1 cellular context compared by ENCODE assay signal in the genomic region with DNA sequence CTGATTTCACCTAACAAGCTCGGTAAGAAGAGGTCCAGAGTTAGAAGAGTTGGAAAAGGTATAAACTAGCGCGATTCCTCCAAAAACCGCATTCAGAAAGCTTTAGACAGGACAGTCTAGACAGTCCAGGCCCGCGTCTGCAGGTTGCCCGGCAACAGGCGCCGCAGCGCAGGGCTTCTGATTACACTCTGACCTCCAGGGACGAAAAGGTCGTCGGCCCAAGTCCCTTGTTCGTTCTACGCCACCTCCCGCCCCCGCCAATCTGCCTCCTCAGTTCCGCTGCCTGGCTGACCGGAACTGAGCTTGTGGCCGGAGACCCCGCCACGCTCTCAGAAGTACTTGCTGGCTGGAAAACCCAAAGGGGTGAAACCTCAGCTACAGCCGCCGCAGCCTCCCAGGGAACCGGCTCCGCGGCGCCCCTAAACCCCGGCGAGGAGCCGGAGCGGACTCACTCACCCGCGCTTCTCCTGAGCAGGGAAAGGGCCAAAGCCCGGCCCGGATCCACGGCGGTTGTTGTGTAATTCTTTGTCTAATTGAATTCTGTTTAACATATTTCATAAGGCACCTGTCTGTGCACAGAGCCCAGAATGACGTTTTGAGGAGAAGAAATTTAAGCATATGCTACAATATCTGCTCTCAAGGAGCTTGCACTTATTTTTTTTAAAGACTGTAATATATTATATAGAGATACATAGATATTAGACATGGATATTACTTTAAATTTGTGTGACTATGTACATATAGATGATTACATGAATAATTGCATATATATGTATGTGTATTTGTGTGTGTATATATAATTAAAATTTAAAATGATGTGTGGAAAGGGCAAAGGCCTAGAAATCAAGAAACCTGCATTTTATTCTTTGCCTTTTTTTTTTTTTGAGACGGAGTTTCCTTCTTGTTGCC.
TF ChIP-seq lines count a peak whose summit lies in the region.

Gene CAPS2, minus strand, starts transcription at position 407 of the 909 bp plus-strand sequence. CDS start 3,826 bp downstream, outside the sequence.

TF ChIP-seq in HepG2, 621 proteins besides CTCF, POLR2A, EP300 and RAD21 (continued from another document):
- TF ChIP-seq AHR (CRISPR knock-in tag; IDR thresholded peaks at IDR 0.05) (peak; percentile 78; the same call in 1 of the 2 replicates), NCOA2 (CRISPR knock-in tag; IDR thresholded peaks at IDR 0.05) (peak; percentile 47; the same call in 1 of the 2 replicates), WIZ (CRISPR knock-in tag; IDR thresholded peaks at IDR 0.05) (no peak), ZNF891 (CRISPR knock-in tag; IDR thresholded peaks at IDR 0.05) (no peak), ZNF367 (CRISPR knock-in tag; IDR thresholded peaks at IDR 0.05; ENCODE audit: borderline replicate concordance) (no peak), DR1 (CRISPR knock-in tag; IDR thresholded peaks at IDR 0.05) (no peak), ZNF33B (CRISPR knock-in tag; IDR thresholded peaks at IDR 0.05) (no peak), HIC2 (CRISPR knock-in tag; IDR thresholded peaks at IDR 0.05; ENCODE audit: low read depth) (no peak), RNF2 (conservative IDR thresholded peaks at IDR 0.05; ENCODE audit: low read depth) (0 out of 2 replicates have a peak, but pooled peaks have one; percentile 51), ERF (CRISPR knock-in tag; IDR thresholded peaks at IDR 0.05) (peak; percentile 67), IKZF4 (CRISPR knock-in tag; IDR thresholded peaks at IDR 0.05; ENCODE audit: borderline replicate concordance, low read depth, not compliant biosample characterization) (no peak), ZNF558 (CRISPR knock-in tag; IDR thresholded peaks at IDR 0.05; ENCODE audit: borderline replicate concordance) (no peak), ZNF460 (CRISPR knock-in tag; IDR thresholded peaks at IDR 0.05; ENCODE audit: borderline replicate concordance) (no peak; the same call in 1 of the 2 replicates), SUZ12 (IDR thresholded peaks at IDR 0.05; ENCODE audit: low read depth, low read length) (no peak), MED1 (CRISPR knock-in tag; IDR thresholded peaks at IDR 0.05) (no peak), ZNF17 (CRISPR knock-in tag; IDR thresholded peaks at IDR 0.05) (no peak), MAFK (conservative IDR thresholded peaks at IDR 0.05 in 1 of 2, IDR thresholded peaks at IDR 0.05 in 1 of 2; ENCODE audit: low read length in 2 of 2) (no peak), ELF1 (CRISPR knock-in tag; IDR thresholded peaks at IDR 0.05) (peak; percentile 63; the same call in 1 of the 2 replicates), ZNF20 (CRISPR knock-in tag; IDR thresholded peaks at IDR 0.05) (no peak), SIN3A (IDR thresholded peaks at IDR 0.05; ENCODE audit: borderline replicate concordance, low read depth, low read length) (no peak; the same call in 1 of the 2 replicates), ZNF761 (CRISPR knock-in tag; conservative IDR thresholded peaks at IDR 0.05) (0 out of 2 replicates have a peak, but pooled peaks have one; percentile 46), ZNF790 (CRISPR knock-in tag; IDR thresholded peaks at IDR 0.05; ENCODE audit: borderline replicate concordance) (no peak), ZNF782 (CRISPR knock-in tag; IDR thresholded peaks at IDR 0.05; ENCODE audit: borderline replicate concordance) (no peak), THYN1 (CRISPR knock-in tag; IDR thresholded peaks at IDR 0.05; ENCODE audit: borderline replicate concordance, low read depth) (peak; percentile 64; the same call in 1 of the 2 replicates), YY1 (IDR thresholded peaks at IDR 0.05; ENCODE audit: insufficient read depth, insufficient replicate concordance, low read depth, low read length) (peak; percentile 82), KLF11 (CRISPR knock-in tag; IDR thresholded peaks at IDR 0.05) (no peak), DPF2 (CRISPR knock-in tag; IDR thresholded peaks at IDR 0.05; ENCODE audit: borderline replicate concordance, low read depth) (no peak), FOXA1 (IDR thresholded peaks at IDR 0.05) (no peak), FOXA1 (CRISPR knock-in tag; IDR thresholded peaks at IDR 0.05) (0 out of 2 replicates have a peak, but pooled peaks have one; percentile 9), ZNF614 (CRISPR knock-in tag; IDR thresholded peaks at IDR 0.05; ENCODE audit: borderline replicate concordance) (peak; percentile 90; the same call in 1 of the 2 replicates), ZNF207 (IDR thresholded peaks at IDR 0.05; ENCODE audit: borderline replicate concordance) (no peak), NR2F6 (IDR thresholded peaks at IDR 0.05) (peak; percentile 78), NR2F6 (CRISPR knock-in tag; IDR thresholded peaks at IDR 0.05) (peak; percentile 83; the same call in 1 of the 2 replicates)
- TF ChIP-seq, protein P1, sequence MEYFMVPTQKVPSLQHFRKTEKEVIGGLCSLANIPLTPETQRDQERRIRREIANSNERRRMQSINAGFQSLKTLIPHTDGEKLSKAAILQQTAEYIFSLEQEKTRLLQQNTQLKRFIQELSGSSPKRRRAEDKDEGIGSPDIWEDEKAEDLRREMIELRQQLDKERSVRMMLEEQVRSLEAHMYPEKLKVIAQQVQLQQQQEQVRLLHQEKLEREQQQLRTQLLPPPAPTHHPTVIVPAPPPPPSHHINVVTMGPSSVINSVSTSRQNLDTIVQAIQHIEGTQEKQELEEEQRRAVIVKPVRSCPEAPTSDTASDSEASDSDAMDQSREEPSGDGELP (IDR thresholded peaks at IDR 0.05; ENCODE audit: borderline replicate concordance, low read depth) = peak; percentile 18; the same call in 1 of the 2 replicates
